ENCODE assay signal across 19 cellular contexts in the genomic region with DNA sequence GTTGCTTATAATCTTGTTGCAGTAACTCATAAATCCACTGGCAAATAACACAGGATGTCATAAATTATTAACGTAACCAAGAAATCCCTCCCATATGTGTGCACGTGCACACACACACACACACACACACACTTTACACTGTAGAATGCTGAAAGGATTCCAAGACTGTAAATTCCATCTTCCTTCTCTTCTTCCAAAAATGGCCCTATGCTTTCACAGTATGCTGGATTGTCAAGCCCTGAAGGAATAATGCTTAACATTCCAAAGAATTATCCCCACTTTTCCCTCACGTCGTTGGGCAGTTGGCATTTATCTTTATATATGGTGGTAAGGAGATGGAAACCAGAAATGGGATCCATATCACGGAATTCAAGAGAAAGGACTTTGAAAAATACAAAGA.
"Had no signal": no experiment of that assay in that cellular context is flagged by ENCODE, and none has a peak within 500 bp of the region (broad histone marks: within the 10 kb centered on the region; RNA-seq: fewer than 3 reads in every experiment).

No MANE protein-coding gene starts in this region.

- H3K27ac ChIP-seq: coronary artery, heart left ventricle, parathyroid adenoma, prostate gland, right lobe of liver, tibial artery, upper lobe of left lung, uterus had no signal

- H3K27ac Mint-ChIP-seq: endodermal cell; nephron progenitor cell; stimulated activated effector memory CD8-positive, alpha-beta T cell treated with anti-CD3 and anti-CD28 coated beads, Interleukin-12 subunit alpha, Interleukin-12 subunit beta, amount 100 ng/mL, for 72 hours; stimulated activated naive CD8-positive, alpha-beta T cell treated with anti-CD3 and anti-CD28 coated beads, Interleukin-15, Interleukin-2, amounts not matched to agents 100 ng/mL and 50 ng/mL, for 24 hours had no signal

- H3K9ac ChIP-seq: parathyroid adenoma had no signal

- ATAC-seq: heart left ventricle; left lobe of liver; right lobe of liver; stimulated activated effector memory CD8-positive, alpha-beta T cell treated with anti-CD3 and anti-CD28 coated beads, Interleukin-12 subunit alpha, Interleukin-12 subunit beta, amount 100 ng/mL, for 72 hours had no signal

- H3K4me3 ChIP-seq: coronary artery, heart left ventricle, prostate gland, right lobe of liver, tibial artery, upper lobe of left lung, uterus had no signal

- H3K9me3 Mint-ChIP-seq: endodermal cell, nephron progenitor cell had no signal

- H3K36me3 ChIP-seq: heart left ventricle, prostate gland, right lobe of liver, tibial artery, upper lobe of left lung, uterus had no signal

- DNase-seq: effector CD4-positive, alpha-beta T cell; endodermal cell; erythroblast; heart left ventricle; hypothalamus; kidney glomerular epithelial cell; nephron progenitor cell; right lobe of liver; stimulated activated CD4-positive, alpha-beta T cell treated with anti-CD3 and anti-CD28 coated beads, Interleukin-4, amount 100 ng/mL, for 1 hour; stimulated activated CD8-positive, alpha-beta memory T cell treated with anti-CD3 and anti-CD28 coated beads, Interleukin-4, amount 100 ng/mL, for 48 hours; tibial artery; upper lobe of left lung; uterus had no signal

- H3K4me3 Mint-ChIP-seq: endodermal cell; nephron progenitor cell; stimulated activated effector memory CD8-positive, alpha-beta T cell treated with anti-CD3 and anti-CD28 coated beads, Interleukin-12 subunit alpha, Interleukin-12 subunit beta, amount 100 ng/mL, for 72 hours had no signal

- H3K9me3 ChIP-seq: heart left ventricle, prostate gland, right lobe of liver, tibial artery, upper lobe of left lung, uterus had no signal
